In genomic region chr20:43829951-43830690, GRCh38 we compare ENCODE assay signal across 23 cellular contexts.
"Had no signal": no experiment of that assay in that cellular context is flagged by ENCODE, and none has a peak within 500 bp of the region (broad histone marks: within the 10 kb centered on the region; RNA-seq: fewer than 3 reads in every experiment).

No MANE protein-coding gene starts in this region.

- DNase-seq: heart left ventricle; hypothalamus; immature natural killer cell; kidney; left colon; left lung; naive thymus-derived CD8-positive, alpha-beta T cell; occipital lobe; psoas muscle; stimulated activated CD4-positive, alpha-beta T cell treated with anti-CD3 and anti-CD28 coated beads, Interleukin-12 subunit alpha, Interleukin-12 subunit beta, amount 100 ng/mL, for 4 hours; stimulated activated CD4-positive, alpha-beta T cell treated with anti-CD3 and anti-CD28 coated beads, Interleukin-15, amount 100 ng/mL, for 24 hours; stimulated activated CD4-positive, alpha-beta T cell treated with anti-CD3 and anti-CD28 coated beads, Interleukin-2, amount 100 ng/mL, for 24 hours; stimulated activated CD4-positive, alpha-beta T cell treated with anti-CD3 and anti-CD28 coated beads, Interleukin-4, amount 100 ng/mL, for 1 hour; stimulated activated naive B cell treated with anti-CD40 and anti-IgM and Interleukin-4, amounts not matched to agents 10 μg/mL and 1 μg/mL and 100 μg/mL, for 72 hours; stimulated activated naive CD8-positive, alpha-beta T cell treated with anti-CD3 and anti-CD28 coated beads, Interleukin-15, Interleukin-2, amounts not matched to agents 100 U/mL and 50 U/mL, for 24 hours; stomach; testis; thyroid gland; transverse colon; upper lobe of left lung had no signal

- H3K9me3 Mint-ChIP-seq: immature natural killer cell; naive thymus-derived CD8-positive, alpha-beta T cell had no signal

- H3K4me3 Mint-ChIP-seq: immature natural killer cell; memory B cell; naive thymus-derived CD8-positive, alpha-beta T cell; neural crest cell; stimulated activated naive B cell treated with anti-CD40 and anti-IgM and Interleukin-4, amounts not matched to agents 10 μg/mL and 1 μg/mL and 100 μg/mL, for 72 hours had no signal

- H3K36me3 Mint-ChIP-seq: memory B cell had no signal

- H3K27ac Mint-ChIP-seq: immature natural killer cell; memory B cell; stimulated activated naive B cell treated with anti-CD40 and anti-IgM and Interleukin-4, amounts not matched to agents 10 μg/mL and 1 μg/mL and 100 μg/mL, for 72 hours had no signal

- FAIRE-seq: islet of Langerhans, kidney had no signal

- H3K4me1 Mint-ChIP-seq: immature natural killer cell; naive thymus-derived CD8-positive, alpha-beta T cell had no signal
